ENCODE assay signal across 9 cellular contexts in the genomic region with DNA sequence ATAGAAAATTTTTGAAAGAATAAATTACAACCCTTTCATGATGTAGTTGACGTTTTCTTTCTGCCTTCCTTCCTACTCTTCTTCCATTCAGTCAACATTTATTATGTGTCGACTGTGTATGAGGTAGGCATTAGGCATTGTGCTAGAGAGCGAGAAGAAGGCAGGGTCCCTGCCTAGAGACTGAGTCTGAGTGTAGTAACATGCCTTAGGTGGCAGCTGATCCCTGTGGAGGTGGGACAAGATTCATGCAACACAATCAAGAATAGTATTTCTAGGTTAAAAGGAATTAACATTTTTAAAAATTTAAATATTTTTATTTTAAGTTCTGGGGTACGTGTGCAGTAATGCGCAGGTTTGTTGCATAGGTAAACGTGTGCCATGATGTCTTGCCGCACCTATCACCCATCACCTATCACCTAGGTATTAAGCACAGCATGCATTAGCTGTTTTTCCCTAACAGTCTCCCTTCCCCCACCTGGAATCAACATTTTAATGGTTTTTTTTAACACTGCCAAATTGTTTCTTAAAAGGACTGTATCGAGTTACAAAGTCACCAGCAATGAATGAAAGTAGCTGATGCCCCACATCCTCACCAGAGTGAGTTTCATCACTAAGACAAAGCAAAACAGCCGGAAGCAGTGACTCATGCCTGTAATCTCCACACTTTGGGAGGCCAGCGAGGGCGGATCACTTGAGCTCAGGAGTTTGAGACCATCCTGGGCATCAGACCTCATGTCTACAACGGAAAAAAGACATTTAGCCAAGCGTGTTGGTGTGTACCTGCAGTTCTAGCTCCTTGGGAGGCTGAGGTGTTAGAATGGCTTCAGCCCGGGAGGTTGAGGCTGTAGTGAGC.
A peak's percentile ranks its signal among the peaks of the same experiment; 100 is the strongest.
DNase-seq lines count a peak whose midpoint lies in the region; ATAC-seq lines count a peak whose summit lies in the region.
"Had no signal": no experiment of that assay in that cellular context is flagged by ENCODE, and none has a peak within 500 bp of the region (broad histone marks: within the 10 kb centered on the region; RNA-seq: fewer than 3 reads in every experiment).

No MANE protein-coding gene starts in this region.

- no peak overlapping the region for H3K4me3 Mint-ChIP-seq in naive thymus-derived CD8-positive, alpha-beta T cell
- H3K4me3 Mint-ChIP-seq: B cell had no signal

- peaks cover 6 to 16% (median 8%) of the 10 kb centered on the region in 5 donors for H3K27me3 Mint-ChIP-seq in naive thymus-derived CD8-positive, alpha-beta T cell
- H3K27me3 Mint-ChIP-seq: B cell had no signal

- POLR2A ChIA-PET in naive thymus-derived CD8-positive, alpha-beta T cell (lab: Charles Lee) = no interaction called here

- peaks cover 5 to 17% (median 11%) of the 10 kb centered on the region in 4 donors for H3K4me1 Mint-ChIP-seq in naive thymus-derived CD8-positive, alpha-beta T cell
- H3K4me1 Mint-ChIP-seq: B cell had no signal

- H3K27ac Mint-ChIP-seq in naive thymus-derived CD8-positive, alpha-beta T cell = no peak overlapping the region
- H3K27ac Mint-ChIP-seq: B cell had no signal

- ATAC-seq in GM19023 (IDR thresholded peaks at IDR 0.05; ENCODE audit: unreplicated experiment) = no peak
- no peak for ATAC-seq in HG03135 (IDR thresholded peaks at IDR 0.05; ENCODE audit: unreplicated experiment)
- ATAC-seq in naive thymus-derived CD8-positive, alpha-beta T cell = no peak

- DNase-seq in NCI-H345 (lab: John Stamatoyannopoulos, UW) (peak; percentile 45), NCI-H345 treated with DMSO at 0.1 percent for 48 hours (lab: John Stamatoyannopoulos, UW; ENCODE audit: unreplicated experiment) (no peak), NCI-H460 (ENCODE audit: extremely low read depth, low read depth) (peak; percentile 50), inferior parietal cortex (ENCODE audit: extremely low spot score) (peak; percentile 20)
- DNase-seq in activated T-helper 9 cell treated with anti-CD3 and anti-CD28 coated beads, Interleukin-2, amount 50 U/mL, for 16 hours (ENCODE audit: low read depth) = peak; percentile 32
- no peak for DNase-seq in naive thymus-derived CD8-positive, alpha-beta T cell

- peaks cover 0 to 14% (median 0%) of the 10 kb centered on the region in 9 donors for H3K9me3 Mint-ChIP-seq in naive thymus-derived CD8-positive, alpha-beta T cell

- H3K36me3 Mint-ChIP-seq in naive thymus-derived CD8-positive, alpha-beta T cell = peaks cover 4 to 10% (median 5%) of the 10 kb centered on the region in 3 donors

Comparison
In these comparisons a context has a peak if more than half of its experiments do, and no peak if none do; other contexts are left out.
1. DNase-seq: peak in NCI-H345 (single experiment), NCI-H460 (single experiment), activated T-helper 9 cell treated with anti-CD3 and anti-CD28 coated beads, Interleukin-2, amount 50 U/mL, for 16 hours (single experiment) and inferior parietal cortex (single experiment); none in NCI-H345 treated with DMSO at 0.1 percent for 48 hours (single experiment) and naive thymus-derived CD8-positive, alpha-beta T cell (0 of 10).